ENCODE assay signal across 8 cellular contexts in genomic region chr9:35733109-35733541, GRCh38. TPM values are rescaled to one million over a fixed set of nuclear protein-coding genes. Genes with fewer than 3 reads are reported as not detected.
DNase-seq lines count a peak whose midpoint lies in the region; ATAC-seq, FAIRE-seq and TF ChIP-seq lines count a peak whose summit lies in the region.

No MANE protein-coding gene starts in this region.

- H3K4me2 ChIP-seq in BLaER1 = peak overlapping the region; percentile 91
- H3K4me2 ChIP-seq in astrocyte (ENCODE audit: low read length) = peak overlapping the region; percentile 99
- H3K4me2 ChIP-seq in keratinocyte (ENCODE audit: control insufficient read depth, extremely low read depth, insufficient read depth, low read depth, low read length) = peak overlapping the region; percentile 97

- peak overlapping the region; percentile 97 for H3K4me3 Mint-ChIP-seq in astrocyte (ENCODE audit: unreplicated experiment)

- FAIRE-seq in astrocyte (lab: Jason Lieb, UNC) = no peak
- FAIRE-seq in keratinocyte (lab: Jason Lieb, UNC) = peak; percentile 63

- H3K9me3 Mint-ChIP-seq in astrocyte (ENCODE audit: unreplicated experiment) = no peaks in the 10 kb centered on the region

- no peaks in the 10 kb centered on the region for H3K9me3 ChIP-seq in BLaER1
- H3K9me3 ChIP-seq in astrocyte (ENCODE audit: insufficient read depth, low read depth, low read length) = no peaks in the 10 kb centered on the region
- H3K9me3 ChIP-seq in keratinocyte (ENCODE audit: control insufficient read depth, low read depth, low read length) = no peaks in the 10 kb centered on the region

- dilution Hi-C loops in keratinocyte (cut with MboI; ENCODE audit: extremely low pct_ligation_motif_present, low sequenced_read_pairs) = no loop called here

- TF ChIP-seq CTCF in GM13977 (IDR thresholded peaks at IDR 0.05; ENCODE audit: extremely low read depth, insufficient read depth, missing control alignments) (no peak), astrocyte (IDR thresholded peaks at IDR 0.05; ENCODE audit: insufficient read depth, low read depth, low read length) (no peak), keratinocyte (optimal IDR thresholded peaks at IDR 0.05 in 1 of 3, IDR thresholded peaks at IDR 0.05 in 1 of 3, conservative IDR thresholded peaks at IDR 0.05 in 1 of 3; ENCODE audit: extremely low read depth in 1 of 3, insufficient read depth in 2 of 3, low read length in 3 of 3) (peak in 2 of 3 experiments; percentile 36 to 56)

- DNase-seq in GM13977 (ENCODE audit: low spot score) (peak; percentile 60), NCI-H526 (lab: John Stamatoyannopoulos, UW) (peak; percentile 59 to 70), astrocyte (ENCODE audit: low read depth) (peak; percentile 66), keratinocyte (ENCODE audit: low read depth, low spot score) (peak; percentile 45)

- H3K27ac ChIP-seq in BLaER1 (peak overlapping the region; percentile 61; the same call in 1 of the 2 replicates), astrocyte (ENCODE audit: low read depth, low read length) (peak overlapping the region; percentile 92), keratinocyte (ENCODE audit: control insufficient read depth, insufficient read depth, low read length) (peak overlapping the region; percentile 85), temporal lobe (ENCODE audit: low read depth, low read length) (peak overlapping the region; percentile 51)

- H3K27me3 Mint-ChIP-seq in astrocyte (ENCODE audit: low read depth, unreplicated experiment) = no peaks in the 10 kb centered on the region

- peak overlapping the region; percentile 70 for H2AFZ ChIP-seq in astrocyte (ENCODE audit: low read depth, low read length)
- H2AFZ ChIP-seq in keratinocyte (ENCODE audit: control insufficient read depth, low read length) = peak overlapping the region; percentile 87

- peaks cover 15% of the 10 kb centered on the region for H3K36me3 Mint-ChIP-seq in astrocyte (ENCODE audit: low read depth, unreplicated experiment)

- H3K4me1 ChIP-seq in BLaER1 (peaks cover 57% of the 10 kb centered on the region), astrocyte (ENCODE audit: insufficient read depth, low read length) (peaks cover 44% of the 10 kb centered on the region), keratinocyte (ENCODE audit: control insufficient read depth, extremely low read depth, insufficient read depth, low read length) (peaks cover 40% of the 10 kb centered on the region)

- ATAC-seq in GM18868 (IDR thresholded peaks at IDR 0.05; ENCODE audit: unreplicated experiment) (no peak), GM21447 (IDR thresholded peaks at IDR 0.05; ENCODE audit: unreplicated experiment) (no peak)

- peak overlapping the region; percentile 88 for H3K9ac ChIP-seq in BLaER1
- peak overlapping the region; percentile 91 for H3K9ac ChIP-seq in astrocyte (ENCODE audit: low read length)
- peak overlapping the region; percentile 92 for H3K9ac ChIP-seq in keratinocyte (ENCODE audit: control insufficient read depth, extremely low read depth, insufficient read depth, low read length)

- H3K36me3 ChIP-seq in BLaER1 (peaks cover 36% of the 10 kb centered on the region), astrocyte (ENCODE audit: insufficient read depth, low read length) (peaks cover 34% of the 10 kb centered on the region), keratinocyte (ENCODE audit: control insufficient read depth in 2 of 2, extremely low read depth in 1 of 2, insufficient read depth in 2 of 2, low read length in 2 of 2) (peaks cover 22 to 26% of the 10 kb centered on the region in 2 experiments)

- H3K4me1 Mint-ChIP-seq in astrocyte (ENCODE audit: low read depth, unreplicated experiment) = peaks cover 30% of the 10 kb centered on the region

- in situ Hi-C loops in GM13977 (cut with MboI; ENCODE audit: low pct_unique_long_range_greater_than_20kb, low sequenced_read_pairs, unreplicated experiment) = no loop called here

- peak overlapping the region; percentile 95 for H3K27ac Mint-ChIP-seq in astrocyte (ENCODE audit: unreplicated experiment)

- peaks cover 74% of the 10 kb centered on the region for H3K79me2 ChIP-seq in astrocyte (ENCODE audit: insufficient read depth, low read length)
- peaks cover 36% of the 10 kb centered on the region for H3K79me2 ChIP-seq in keratinocyte (ENCODE audit: control insufficient read depth, insufficient read depth, low read length)

- peaks cover 34% of the 10 kb centered on the region for H4K20me1 ChIP-seq in BLaER1
- peaks cover 78% of the 10 kb centered on the region for H4K20me1 ChIP-seq in astrocyte (ENCODE audit: insufficient read depth, low read length)
- peaks cover 16% of the 10 kb centered on the region for H4K20me1 ChIP-seq in keratinocyte (ENCODE audit: control insufficient read depth, extremely low read depth, insufficient read depth, low read length)

- peak overlapping the region; percentile 89 for H3K4me3 ChIP-seq in BLaER1
- peak overlapping the region; percentile 93 for H3K4me3 ChIP-seq in astrocyte (ENCODE audit: insufficient read depth, low read depth, low read length)
- peak overlapping the region; percentile 65 to 95 (median 89) for H3K4me3 ChIP-seq in keratinocyte (ENCODE audit: control insufficient read depth in 2 of 3, extremely low read depth in 1 of 3, insufficient read depth in 2 of 3, low read depth in 1 of 3, low read length in 3 of 3)

- peaks cover 7% of the 10 kb centered on the region for H3K9me1 ChIP-seq in keratinocyte (ENCODE audit: control insufficient read depth, extremely low read depth, insufficient read depth, low read length)

- H3K27me3 ChIP-seq in BLaER1 (no peaks in the 10 kb centered on the region), astrocyte (ENCODE audit: insufficient read depth, low read length) (no peaks in the 10 kb centered on the region), keratinocyte (ENCODE audit: control insufficient read depth, extremely low read depth, insufficient read depth, low read length) (no peaks in the 10 kb centered on the region)

RNA-seq across cellular contexts. Expression of gene CREB3, which starts 0.7 kb away (rescaled TPM):
- total RNA-seq in astrocyte = 80.3 and 84.1 TPM in 2 replicates
- polyA plus RNA-seq in keratinocyte = 24.6 to 33.2 TPM (median 27.0 TPM) in 3 replicates
- polyA plus RNA-seq in keratinocyte (2011; ENCODE audit: low read depth) = 9.8 TPM
- polyA plus RNA-seq in keratinocyte (2011; cell fraction: cytosol; rRNA removed) = 28.5 and 33.1 TPM in 2 replicates
- 18.5 and 22.8 TPM in 2 replicates for polyA plus RNA-seq in keratinocyte (2011; cell fraction: nucleus; rRNA removed)
- 16.2 and 38.5 TPM in 2 replicates for polyA plus RNA-seq in keratinocyte (2012; ENCODE audit: low replicate concordance)
- 16.6 to 46.4 TPM (median 17.6 TPM) in 3 replicates for polyA minus RNA-seq in keratinocyte
- polyA minus RNA-seq in keratinocyte (2011; cell fraction: cytosol; rRNA and poly(A)+ RNA removed) = 16.1 TPM
- polyA minus RNA-seq in keratinocyte (2011; cell fraction: nucleus; rRNA and poly(A)+ RNA removed) = 8.3 and 13.7 TPM in 2 replicates
- 23.6 TPM for total RNA-seq in temporal lobe

RNA-seq across cellular contexts. Expression of gene TLN1, which starts 1.1 kb away (rescaled TPM):
- total RNA-seq in astrocyte = 518 and 525 TPM in 2 replicates
- polyA plus RNA-seq in keratinocyte = 53.0 to 98.3 TPM (median 54.6 TPM) in 3 replicates
- 80.1 TPM for polyA plus RNA-seq in keratinocyte (2011; ENCODE audit: low read depth)
- 34.1 and 58.4 TPM in 2 replicates for polyA plus RNA-seq in keratinocyte (2011; cell fraction: cytosol; rRNA removed)
- polyA plus RNA-seq in keratinocyte (2011; cell fraction: nucleus; rRNA removed) = 115 and 144 TPM in 2 replicates
- 36.2 and 124 TPM in 2 replicates for polyA plus RNA-seq in keratinocyte (2012; ENCODE audit: low replicate concordance)
- 196 to 448 TPM (median 286 TPM) in 3 replicates for polyA minus RNA-seq in keratinocyte
- polyA minus RNA-seq in keratinocyte (2011; cell fraction: cytosol; rRNA and poly(A)+ RNA removed) = 291 TPM
- polyA minus RNA-seq in keratinocyte (2011; cell fraction: nucleus; rRNA and poly(A)+ RNA removed) = 223 and 237 TPM in 2 replicates
- total RNA-seq in temporal lobe = 21.6 TPM

RNA-seq across cellular contexts. Expression of gene GBA2, which starts 15.9 kb away (rescaled TPM):
- 38.3 and 42.5 TPM in 2 replicates for total RNA-seq in astrocyte
- 28.7 to 42.2 TPM (median 31.7 TPM) in 3 replicates for polyA plus RNA-seq in keratinocyte
- polyA plus RNA-seq in keratinocyte (2011; ENCODE audit: low read depth) = 27.2 TPM
- polyA plus RNA-seq in keratinocyte (2011; cell fraction: cytosol; rRNA removed) = 10.6 and 13.0 TPM in 2 replicates
- polyA plus RNA-seq in keratinocyte (2011; cell fraction: nucleus; rRNA removed) = 177 and 188 TPM in 2 replicates
- 24.1 and 39.6 TPM in 2 replicates for polyA plus RNA-seq in keratinocyte (2012; ENCODE audit: low replicate concordance)
- 30.6 to 49.5 TPM (median 46.2 TPM) in 3 replicates for polyA minus RNA-seq in keratinocyte
- 15.9 TPM for polyA minus RNA-seq in keratinocyte (2011; cell fraction: cytosol; rRNA and poly(A)+ RNA removed)
- 33.3 and 43.7 TPM in 2 replicates for polyA minus RNA-seq in keratinocyte (2011; cell fraction: nucleus; rRNA and poly(A)+ RNA removed)
- total RNA-seq in temporal lobe = 47.9 TPM

RNA-seq across cellular contexts. Expression of gene RGP1, which starts 16.0 kb away (rescaled TPM):
- total RNA-seq in astrocyte (27.2 and 30.0 TPM in 2 replicates), temporal lobe (11.3 TPM)
- 17.6 to 19.8 TPM (median 18.3 TPM) in 3 replicates for polyA plus RNA-seq in keratinocyte
- polyA plus RNA-seq in keratinocyte (2011; ENCODE audit: low read depth) = 3.1 TPM
- polyA plus RNA-seq in keratinocyte (2011; cell fraction: cytosol; rRNA removed) = 16.4 and 17.6 TPM in 2 replicates
- polyA plus RNA-seq in keratinocyte (2011; cell fraction: nucleus; rRNA removed) = 33.5 and 35.2 TPM in 2 replicates
- 9.1 and 17.9 TPM in 2 replicates for polyA plus RNA-seq in keratinocyte (2012; ENCODE audit: low replicate concordance)
- polyA minus RNA-seq in keratinocyte = 21.6 to 42.2 TPM (median 24.7 TPM) in 3 replicates
- polyA minus RNA-seq in keratinocyte (2011; cell fraction: cytosol; rRNA and poly(A)+ RNA removed) = 13.2 TPM
- 11.6 and 16.5 TPM in 2 replicates for polyA minus RNA-seq in keratinocyte (2011; cell fraction: nucleus; rRNA and poly(A)+ RNA removed)

RNA-seq across cellular contexts. Expression of gene MSMP, which starts 21.0 kb away (rescaled TPM):
- total RNA-seq in astrocyte (not detected in 2 replicates), temporal lobe (not detected)
- polyA plus RNA-seq in keratinocyte = not detected in 3 replicates
- 0.57 TPM for polyA plus RNA-seq in keratinocyte (2011; ENCODE audit: low read depth)
- polyA plus RNA-seq in keratinocyte (2011; cell fraction: cytosol; rRNA removed) = not detected in 2 replicates
- polyA plus RNA-seq in keratinocyte (2011; cell fraction: nucleus; rRNA removed) = not detected in 2 replicates
- polyA plus RNA-seq in keratinocyte (2012; ENCODE audit: low replicate concordance) = not detected in 2 replicates
- polyA minus RNA-seq in keratinocyte = not detected in 3 replicates
- not detected for polyA minus RNA-seq in keratinocyte (2011; cell fraction: cytosol; rRNA and poly(A)+ RNA removed)
- polyA minus RNA-seq in keratinocyte (2011; cell fraction: nucleus; rRNA and poly(A)+ RNA removed) = not detected in 2 replicates

Comparison
In these comparisons a context has a peak if more than half of its experiments do, and no peak if none do; other contexts are left out.
1. CTCF ChIP-seq: peak in keratinocyte (2 of 3); none in GM13977 (single experiment) and astrocyte (single experiment).
2. RNA of gene TLN1, which starts 1.1 kb away (total RNA-seq): 518 to 525 TPM in astrocyte; 21.6 TPM in temporal lobe (single experiment); every median in the first group is over 10 times any median in the second.
3. Peak in every context shown above with its lines, with median percentiles within 50 percentile points of each other: H3K27ac ChIP-seq, H3K4me2 ChIP-seq, H3K4me3 ChIP-seq, H3K9ac ChIP-seq and DNase-seq.